ENCODE assay signal across 23 cellular contexts in genomic region chr7:101693498-101694091, GRCh38.
"Had no signal": no experiment of that assay in that cellular context is flagged by ENCODE, and none has a peak within 500 bp of the region (broad histone marks: within the 10 kb centered on the region; RNA-seq: fewer than 3 reads in every experiment).

No MANE protein-coding gene starts in this region.

- H3K4me1 ChIP-seq: foreskin keratinocyte, parathyroid adenoma had no signal

- H3K79me2 ChIP-seq: parathyroid adenoma had no signal

- ATAC-seq: activated naive CD8-positive, alpha-beta T cell treated with anti-CD3 and anti-CD28 coated beads, Interleukin-2, amount 50 U/mL, for 24 hours; activated T-cell treated with anti-CD3 and anti-CD28 coated beads, Interleukin-2, amount 50 U/mL, for 4 hours; activated T-helper 17 cell treated with anti-CD3 and anti-CD28 coated beads, Interleukin-2, amount 50 U/mL, for 72 hours; foreskin keratinocyte; heart right ventricle; left lung; natural killer cell treated with Interleukin-12 subunit alpha and Interleukin-12 subunit beta and Interleukin-15 and Interleukin-18, amount 100 ng/mL, for 72 hours had no signal

- H3K27ac ChIP-seq: esophagus muscularis mucosa, foreskin keratinocyte, heart right ventricle, left lung, parathyroid adenoma, right atrium auricular region, spleen, WERI-Rb-1 had no signal

- H3K36me3 ChIP-seq: esophagus muscularis mucosa, heart right ventricle, left lung, right atrium auricular region, spleen, WERI-Rb-1 had no signal

- DNase-seq: activated CD4-positive, alpha-beta memory T cell treated with anti-CD3 and anti-CD28 coated beads, Interleukin-2, amount 10 ng/mL, durations not matched to agents 7 days and 5 days; activated CD4-positive, alpha-beta T cell treated with anti-CD3 and anti-CD28 coated beads, Interleukin-2, amount 10 ng/mL, durations not matched to agents 7 days and 5 days; activated CD4-positive, CD25-positive, alpha-beta regulatory T cell treated with anti-CD3 and anti-CD28 coated beads, Interleukin-2, amount 50 U/mL, for 72 hours; activated gamma-delta T cell treated with Interleukin-2 at 50 U/mL for 16 hours; activated naive CD8-positive, alpha-beta T cell treated with anti-CD3 and anti-CD28 coated beads, Interleukin-2, amount 50 U/mL, for 24 hours; activated T-cell treated with anti-CD3 and anti-CD28 coated beads, Interleukin-2, amount 50 U/mL, for 4 hours; amygdala; central memory CD4-positive, alpha-beta T cell; endodermal cell; foreskin keratinocyte; heart right ventricle; left lung; mesendoderm; spleen; stimulated activated naive CD4-positive, alpha-beta T cell; T-helper 9 cell; WERI-Rb-1 had no signal

- H3K27me3 ChIP-seq: right atrium auricular region had no signal

- H3K9me3 ChIP-seq: esophagus muscularis mucosa, heart right ventricle, left lung, right atrium auricular region, spleen had no signal

- H3K4me3 ChIP-seq: esophagus muscularis mucosa, heart right ventricle, left lung, lung, right atrium auricular region, spleen had no signal

- H2AFZ ChIP-seq: parathyroid adenoma had no signal
